ENCODE assay signal across 25 cellular contexts in the genomic region with DNA sequence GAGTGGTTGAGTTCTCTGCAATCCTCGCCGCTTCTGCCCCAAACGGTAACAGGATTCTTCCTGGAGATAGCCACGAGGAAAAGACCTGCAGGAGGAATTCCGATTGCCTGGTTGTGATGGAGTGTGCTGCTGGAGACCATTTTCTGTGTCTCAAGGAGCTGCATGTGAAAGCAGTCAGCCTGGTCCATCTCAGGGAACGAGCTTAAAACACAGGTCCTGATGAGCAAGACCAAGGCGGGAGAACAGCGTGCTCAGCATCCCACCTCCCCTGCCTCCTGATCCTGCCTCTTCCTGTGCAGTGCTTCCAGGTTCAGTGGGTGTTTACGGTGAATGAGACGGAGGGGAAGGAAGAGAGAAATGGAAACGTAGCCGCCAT. TPM values are rescaled to one million over a fixed set of nuclear protein-coding genes. Genes with fewer than 3 reads are reported as not detected.
DNase-seq lines count a peak whose midpoint lies in the region; ATAC-seq, FAIRE-seq and TF ChIP-seq lines count a peak whose summit lies in the region.
"Had no signal": no experiment of that assay in that cellular context is flagged by ENCODE, and none has a peak within 500 bp of the region (broad histone marks: within the 10 kb centered on the region; RNA-seq: fewer than 3 reads in every experiment).

No MANE protein-coding gene starts in this region.

- peak; percentile 33 for DNase-seq in activated effector memory CD4-positive, alpha-beta T cell treated with anti-CD3 and anti-CD28 coated beads, Interleukin-2, amount 50 U/mL, for 16 hours
- DNase-seq in activated effector memory CD4-positive, alpha-beta T cell treated with Interleukin-2 at 50 U/mL for 16 hours, result no peak
- DNase-seq in DND-41, result no peak
- peak; percentile 27 for DNase-seq in kidney
- DNase-seq in osteoblast (ENCODE audit: insufficient read length, low spot score, missing footprints), result peak; percentile 58
- no peak for DNase-seq in ascending aorta (ENCODE audit: low spot score in 2 of 2)
- DNase-seq in transverse colon, result no peak
- no peak for DNase-seq in adrenal gland
- DNase-seq: Calu3; CD8-positive, alpha-beta memory T cell; DMS153; Kasumi-1; NCI-H1694 treated with DMSO at 0.1 percent for 48 hours; NCI-H2081 treated with DMSO at 0.1 percent for 48 hours; NCI-H446; NCI-H526; OCI-M1; SJCRH30 had no signal

- H3K27ac ChIP-seq in DND-41 (ENCODE audit: low read length) (peak overlapping the region; percentile 50), kidney (ENCODE audit: low read depth in 2 of 2, low read length in 2 of 2) (no peak overlapping the region), osteoblast (ENCODE audit: low read depth, low read length) (no peak overlapping the region), ascending aorta (no peak overlapping the region), transverse colon (no peak overlapping the region), adrenal gland (no peak overlapping the region)
- H3K27ac ChIP-seq: 22Rv1, C4-2B, SJCRH30 had no signal

- TF ChIP-seq POLR2A in transverse colon (IDR thresholded peaks at IDR 0.05), result no peak
- TF ChIP-seq POLR2A in adrenal gland (IDR thresholded peaks at IDR 0.05), result no peak

- no peak for ATAC-seq in DND-41 (ENCODE audit: insufficient read depth, low read depth)

- H3K4me1 ChIP-seq in DND-41 (ENCODE audit: insufficient read depth, low read length), result no peaks in the 10 kb centered on the region
- H3K4me1 ChIP-seq in kidney (ENCODE audit: control insufficient read depth in 1 of 2, insufficient read depth in 1 of 2, low read depth in 1 of 2, low read length in 2 of 2), result no peaks in the 10 kb centered on the region
- no peaks in the 10 kb centered on the region for H3K4me1 ChIP-seq in osteoblast (ENCODE audit: insufficient read depth, low read length)
- no peaks in the 10 kb centered on the region for H3K4me1 ChIP-seq in ascending aorta
- peaks cover 0 to 7% (median 0%) of the 10 kb centered on the region in 4 donors for H3K4me1 ChIP-seq in transverse colon
- no peaks in the 10 kb centered on the region for H3K4me1 ChIP-seq in adrenal gland (replicated peaks in 1 of 2)
- H3K4me1 ChIP-seq: SJCRH30 had no signal

- no peak for FAIRE-seq in kidney (lab: Jason Lieb, UNC)
- FAIRE-seq: G401.6, GM18507, RCC 7860 had no signal

- H3K27me3 ChIP-seq in DND-41 (ENCODE audit: insufficient read depth, low read length, poor library complexity), result no peaks in the 10 kb centered on the region
- no peaks in the 10 kb centered on the region for H3K27me3 ChIP-seq in osteoblast (ENCODE audit: insufficient read depth, low read length)
- no peaks in the 10 kb centered on the region for H3K27me3 ChIP-seq in ascending aorta
- H3K27me3 ChIP-seq in transverse colon, result peaks cover 9% of the 10 kb centered on the region
- no peaks in the 10 kb centered on the region for H3K27me3 ChIP-seq in adrenal gland
- H3K27me3 ChIP-seq: SJCRH30 had no signal

- intact Hi-C loops in kidney (cut with DNase I) (no loop called here), ascending aorta (cut with DNase I) (no loop called here), transverse colon (cut with DNase I; ENCODE audit: low total_unique reads) (no loop called here), adrenal gland (cut with DNase I) (no loop called here)

- H2AFZ ChIP-seq in DND-41 (ENCODE audit: low read depth, low read length) (no peak overlapping the region), osteoblast (ENCODE audit: low read length) (no peak overlapping the region)

- H3K9ac ChIP-seq in DND-41 (ENCODE audit: low read depth, low read length), result no peak overlapping the region
- H3K9ac ChIP-seq in kidney (ENCODE audit: low read length in 2 of 2), result no peak overlapping the region

- H3K36me3 ChIP-seq in DND-41 (ENCODE audit: insufficient read depth, low read length) (peaks cover 67% of the 10 kb centered on the region), kidney (ENCODE audit: control insufficient read depth in 1 of 2, insufficient read depth in 2 of 2, low read length in 2 of 2) (no peaks in the 10 kb centered on the region), osteoblast (ENCODE audit: insufficient read depth, low read length) (no peaks in the 10 kb centered on the region), ascending aorta (no peaks in the 10 kb centered on the region), transverse colon (no peaks in the 10 kb centered on the region), adrenal gland (replicated peaks in 1 of 2) (no peaks in the 10 kb centered on the region)
- H3K36me3 ChIP-seq: SJCRH30 had no signal

- H4K20me1 ChIP-seq in DND-41 (ENCODE audit: insufficient read depth, low read length), result peaks cover 13% of the 10 kb centered on the region
- H4K20me1 ChIP-seq in osteoblast (ENCODE audit: insufficient read depth, low read length), result no peaks in the 10 kb centered on the region

- WGBS in transverse colon (ENCODE audit: low coverage in 1 of 2), 2 donors, result 77% methylated on average over 12 of the region's 12 CpGs; no CpG with 5 or more reads in 1 of the 2 donors
- 69 to 81% (median 77%) methylated on average over 12 of the region's 12 CpGs for WGBS in adrenal gland, 4 donors

- H3K4me3 ChIP-seq in DND-41 (ENCODE audit: low read depth in 1 of 2, low read length in 2 of 2), result no peak overlapping the region
- H3K4me3 ChIP-seq in kidney (ENCODE audit: low read length in 2 of 2), result no peak overlapping the region
- no peak overlapping the region for H3K4me3 ChIP-seq in osteoblast (ENCODE audit: insufficient read depth, low read length)
- H3K4me3 ChIP-seq in ascending aorta, result no peak overlapping the region
- no peak overlapping the region for H3K4me3 ChIP-seq in transverse colon
- H3K4me3 ChIP-seq in adrenal gland, result no peak overlapping the region
- H3K4me3 ChIP-seq: SJCRH30 had no signal

- in situ Hi-C loops in transverse colon (cut with MboI; ENCODE audit: low pct_ligation_motif_present in 1 of 4, low pct_unique_long_range_greater_than_20kb in 1 of 4, low sequenced_read_pairs in 3 of 4), result no loop called here

- no peak for TF ChIP-seq CTCF in DND-41 (IDR thresholded peaks at IDR 0.05; ENCODE audit: borderline replicate concordance, extremely low read depth, low read length, poor library complexity, severe bottlenecking)
- no peak for TF ChIP-seq CTCF in kidney (IDR thresholded peaks at IDR 0.05; ENCODE audit: borderline replicate concordance, extremely low read depth, insufficient read depth)
- TF ChIP-seq CTCF in osteoblast (IDR thresholded peaks at IDR 0.05; ENCODE audit: extremely low read depth, low read depth, low read length), result no peak
- TF ChIP-seq CTCF in ascending aorta (IDR thresholded peaks at IDR 0.05), result no peak
- no peak for TF ChIP-seq CTCF in transverse colon (IDR thresholded peaks at IDR 0.05)
- no peak for TF ChIP-seq CTCF in adrenal gland (IDR thresholded peaks at IDR 0.05)

- H3K4me2 ChIP-seq in DND-41 (ENCODE audit: insufficient read depth, low read length), result no peak overlapping the region
- H3K4me2 ChIP-seq in osteoblast (ENCODE audit: insufficient read depth, low read length), result no peak overlapping the region

- H3K9me3 ChIP-seq in DND-41 (ENCODE audit: insufficient read depth, low read length, severe bottlenecking), result no peaks in the 10 kb centered on the region
- no peaks in the 10 kb centered on the region for H3K9me3 ChIP-seq in kidney (ENCODE audit: control insufficient read depth in 1 of 2, low read length in 2 of 2)
- H3K9me3 ChIP-seq in osteoblast (ENCODE audit: low read depth, low read length), result no peaks in the 10 kb centered on the region
- no peaks in the 10 kb centered on the region for H3K9me3 ChIP-seq in ascending aorta
- H3K9me3 ChIP-seq in transverse colon, result no peaks in the 10 kb centered on the region
- H3K9me3 ChIP-seq in adrenal gland (replicated peaks in 1 of 3), result no peaks in the 10 kb centered on the region
- H3K9me3 ChIP-seq: SJCRH30 had no signal

- H3K79me2 ChIP-seq in DND-41 (ENCODE audit: insufficient read depth, low read length), result peaks cover 27% of the 10 kb centered on the region; the same call in 1 of the 2 replicates
- no peaks in the 10 kb centered on the region for H3K79me2 ChIP-seq in osteoblast (ENCODE audit: insufficient read depth, low read length)

- TF ChIP-seq EP300 in transverse colon (IDR thresholded peaks at IDR 0.05; ENCODE audit: low read depth), result no peak

RNA-seq across cellular contexts. Expression of a gene that starts 26.5 kb away (rescaled TPM):
- total RNA-seq in kidney (0.91 TPM), osteoblast (not detected in 2 replicates), ascending aorta (17.8 TPM), transverse colon (1 to 10 TPM; 1.8 to 3.7 (median 2.7) TPM), adrenal gland (1 to 10 TPM in 5 of 8 donors, under 1 TPM in 3; 0.06 to 3.8 (median 1.5) TPM)
- polyA plus RNA-seq in kidney (ENCODE audit: insufficient read depth, low read depth, low replicate concordance) (1.3 TPM), adrenal gland (under 1 TPM; 0.07 to 0.97 (median 0.64) TPM)
- total RNA-seq: Calu3, MCF 10A had no signal
- polyA plus RNA-seq: IgD-negative memory B cell had no signal

Comparison
In these comparisons a context has a peak if more than half of its experiments do, and no peak if none do; other contexts are left out.
1. DNase-seq: peak in activated effector memory CD4-positive, alpha-beta T cell treated with anti-CD3 and anti-CD28 coated beads, Interleukin-2, amount 50 U/mL, for 16 hours (single experiment), kidney (single experiment) and osteoblast (single experiment); none in activated effector memory CD4-positive, alpha-beta T cell treated with Interleukin-2 at 50 U/mL for 16 hours (single experiment), DND-41 (single experiment), ascending aorta (0 of 2), transverse colon (single experiment) and adrenal gland (0 of 7).